9 cellular contexts compared by ENCODE assay signal in the genomic region with DNA sequence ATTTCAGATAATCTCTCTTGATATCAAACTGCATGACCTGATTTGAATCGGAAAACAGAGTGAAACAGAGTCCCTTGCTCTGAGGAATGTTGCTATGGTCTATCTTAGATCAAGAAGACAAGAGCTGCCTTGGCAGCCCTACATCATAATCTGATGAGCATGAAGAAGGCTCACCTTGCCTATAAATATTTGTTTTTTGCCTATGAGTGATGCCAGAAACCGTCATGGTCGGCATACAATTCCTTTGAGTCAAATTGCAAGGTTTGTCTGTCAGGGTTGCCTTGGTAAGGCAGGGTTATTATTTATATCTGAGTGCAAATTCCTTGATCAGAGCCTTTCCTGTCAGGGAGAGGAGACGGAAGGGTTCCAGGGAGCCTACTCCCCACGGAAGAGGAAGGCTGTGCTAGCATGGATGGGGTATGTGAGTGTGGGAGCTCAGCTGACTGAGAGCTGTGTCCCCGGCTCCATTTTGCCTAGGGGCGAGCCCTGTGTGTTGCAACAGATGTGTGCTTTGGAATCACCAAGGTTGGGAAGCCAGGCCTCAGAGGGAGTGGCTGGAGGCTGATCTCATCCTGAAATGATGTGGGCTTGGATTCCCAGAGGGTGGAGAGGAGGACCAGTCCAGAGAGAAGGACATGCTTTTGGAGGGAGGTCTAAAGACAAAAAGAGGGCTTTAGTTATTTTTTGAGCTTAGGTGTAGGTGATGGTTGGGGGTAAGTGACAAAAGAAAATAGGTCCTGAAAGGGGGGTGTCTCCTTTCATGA. TPM values are rescaled to one million over a fixed set of nuclear protein-coding genes. Genes with fewer than 3 reads are reported as not detected.
DNase-seq lines count a peak whose midpoint lies in the region; ATAC-seq and TF ChIP-seq lines count a peak whose summit lies in the region.
"Had no signal": no experiment of that assay in that cellular context is flagged by ENCODE, and none has a peak within 500 bp of the region (broad histone marks: within the 10 kb centered on the region; RNA-seq: fewer than 3 reads in every experiment).

No MANE protein-coding gene starts in this region.

- no peaks in the 10 kb centered on the region for H3K27me3 Mint-ChIP-seq in neural crest cell (ENCODE audit: low read depth)
- peaks cover 29% of the 10 kb centered on the region for H3K27me3 Mint-ChIP-seq in activated T-cell treated with anti-CD3 and anti-CD28 coated beads, Interleukin-2, amount 50 U/mL, for 24 hours

- TF ChIP-seq CTCF in RWPE1 (conservative IDR thresholded peaks at IDR 0.05; ENCODE audit: low read depth) (no peak), neural crest cell (conservative IDR thresholded peaks at IDR 0.05) (no peak)

- H3K4me3 Mint-ChIP-seq in neural crest cell = no peak overlapping the region
- no peak overlapping the region for H3K4me3 Mint-ChIP-seq in activated T-cell treated with anti-CD3 and anti-CD28 coated beads, Interleukin-2, amount 50 U/mL, for 24 hours
- H3K4me3 Mint-ChIP-seq: CD8-positive, alpha-beta T cell had no signal

- peak; percentile 92 for DNase-seq in EH (ENCODE audit: low read depth)
- DNase-seq in RWPE1 (ENCODE audit: low spot score) = peak; percentile 40
- peak; percentile 69 for DNase-seq in fibroblast of peridontal ligament (ENCODE audit: extremely low read depth)
- DNase-seq in neural crest cell (ENCODE audit: low read depth, low spot score) = no peak
- DNase-seq in activated CD8-positive, alpha-beta memory T cell treated with anti-CD3 and anti-CD28 coated beads for 24 hours = no peak
- no peak for DNase-seq in MV-4-11 (lab: John Stamatoyannopoulos, UW)
- DNase-seq in activated T-cell treated with anti-CD3 and anti-CD28 coated beads, Interleukin-2, amount 50 U/mL, for 24 hours = no peak
- DNase-seq: CD8-positive, alpha-beta T cell had no signal

- H3K36me3 Mint-ChIP-seq in neural crest cell (ENCODE audit: low read depth) = no peaks in the 10 kb centered on the region
- H3K36me3 Mint-ChIP-seq in activated T-cell treated with anti-CD3 and anti-CD28 coated beads, Interleukin-2, amount 50 U/mL, for 24 hours (ENCODE audit: low read depth) = no peaks in the 10 kb centered on the region
- H3K36me3 Mint-ChIP-seq: CD8-positive, alpha-beta T cell had no signal

- no peaks in the 10 kb centered on the region for H3K9me3 Mint-ChIP-seq in neural crest cell
- H3K9me3 Mint-ChIP-seq in activated T-cell treated with anti-CD3 and anti-CD28 coated beads, Interleukin-2, amount 50 U/mL, for 24 hours = no peaks in the 10 kb centered on the region
- H3K9me3 Mint-ChIP-seq: CD8-positive, alpha-beta T cell had no signal

- H3K27ac Mint-ChIP-seq in neural crest cell (ENCODE audit: unreplicated experiment) = peak overlapping the region; percentile 19
- H3K27ac Mint-ChIP-seq in activated T-cell treated with anti-CD3 and anti-CD28 coated beads, Interleukin-2, amount 50 U/mL, for 24 hours = no peak overlapping the region
- H3K27ac Mint-ChIP-seq: CD8-positive, alpha-beta T cell had no signal

- peak overlapping the region; percentile 79 for H3K27ac ChIP-seq in RWPE1

- CTCF ChIA-PET in RWPE1 (lab: Yijun Ruan, JAX) = interaction anchor here (0.6 kb wide), 2 partner anchors 353 to 579 kb away, joined by 3 to 4 read pairs; no protein-coding TSS in a partner anchor

- H3K4me1 Mint-ChIP-seq in neural crest cell = peaks cover 3% of the 10 kb centered on the region
- no peaks in the 10 kb centered on the region for H3K4me1 Mint-ChIP-seq in activated T-cell treated with anti-CD3 and anti-CD28 coated beads, Interleukin-2, amount 50 U/mL, for 24 hours (ENCODE audit: low read depth)

- ATAC-seq in HG02970 (IDR thresholded peaks at IDR 0.05; ENCODE audit: low FRiP score, unreplicated experiment) = no peak
- ATAC-seq: CD8-positive, alpha-beta T cell had no signal

- POLR2A ChIA-PET in RWPE1 (lab: Yijun Ruan, JAX; ENCODE audit: low non-redundant PET) = interaction anchor here (0.6 kb wide), 1 partner anchor 40 kb away, joined by 3 read pairs; no protein-coding TSS in a partner anchor

RNA-seq across cellular contexts. Expression of gene RTL9, which starts 43.6 kb away (rescaled TPM):
- 0.30 and 0.37 TPM in 2 replicates for total RNA-seq in neural crest cell
- total RNA-seq: CD8-positive, alpha-beta T cell had no signal

Comparison
In these comparisons a context has a peak if more than half of its experiments do, and no peak if none do; other contexts are left out.
1. DNase-seq: peak in EH (single experiment), RWPE1 (single experiment) and fibroblast of peridontal ligament (single experiment); none in neural crest cell (single experiment), activated CD8-positive, alpha-beta memory T cell treated with anti-CD3 and anti-CD28 coated beads for 24 hours (single experiment), MV-4-11 (single experiment) and activated T-cell treated with anti-CD3 and anti-CD28 coated beads, Interleukin-2, amount 50 U/mL, for 24 hours (single experiment).